8 cellular contexts compared by ENCODE assay signal in genomic region chr1:6614953-6615785, GRCh38. TPM values are rescaled to one million over a fixed set of nuclear protein-coding genes. Genes with fewer than 3 reads are reported as not detected.
DNase-seq lines count a peak whose midpoint lies in the region; ATAC-seq and TF ChIP-seq lines count a peak whose summit lies in the region.

No MANE protein-coding gene starts in this region.

- TF ChIP-seq POLR2A in erythroblast (IDR thresholded peaks at IDR 0.05; ENCODE audit: low read length) = no peak

- H3K27ac ChIP-seq in MM.1S (ENCODE audit: low read length) = no peak overlapping the region
- peak overlapping the region; percentile 95 to 99 for H3K27ac ChIP-seq in coronary artery
- peak overlapping the region; percentile 72 for H3K27ac ChIP-seq in naive thymus-derived CD4-positive, alpha-beta T cell (ENCODE audit: low read depth, low read length)

- no peaks in the 10 kb centered on the region for H3K27me3 ChIP-seq in BJ (ENCODE audit: control insufficient read depth, insufficient read depth, low read length)
- H3K27me3 ChIP-seq in MM.1S (replicated peaks; ENCODE audit: insufficient read depth, low read length) = no peaks in the 10 kb centered on the region
- no peaks in the 10 kb centered on the region for H3K27me3 ChIP-seq in naive thymus-derived CD4-positive, alpha-beta T cell (ENCODE audit: control insufficient read depth in 2 of 2, insufficient read depth in 2 of 2, low read length in 2 of 2)

- H2AFZ ChIP-seq in MM.1S (ENCODE audit: low read length) = no peak overlapping the region

- H3K4me3 Mint-ChIP-seq in naive thymus-derived CD4-positive, alpha-beta T cell = peak overlapping the region; percentile 57 to 93 (median 79)

- peaks cover 16 to 37% (median 25%) of the 10 kb centered on the region in 7 donors for H3K4me1 Mint-ChIP-seq in naive thymus-derived CD4-positive, alpha-beta T cell

- H3F3A ChIP-seq in MM.1S (ENCODE audit: insufficient read depth, low read length) = peaks cover 8% of the 10 kb centered on the region

- H3K9me3 Mint-ChIP-seq in naive thymus-derived CD4-positive, alpha-beta T cell = no peaks in the 10 kb centered on the region

- H3K4me3 ChIP-seq in BJ (ENCODE audit: low read depth, low read length) = peak overlapping the region; percentile 87
- H3K4me3 ChIP-seq in MM.1S (ENCODE audit: low read length) = peak overlapping the region; percentile 17; the same call in 1 of the 2 replicates
- peak overlapping the region; percentile 100 for H3K4me3 ChIP-seq in coronary artery
- H3K4me3 ChIP-seq in naive thymus-derived CD4-positive, alpha-beta T cell (ENCODE audit: low read length) = no peak overlapping the region

- H3K9me3 ChIP-seq in MM.1S (replicated peaks; ENCODE audit: insufficient read depth, low read length) = no peaks in the 10 kb centered on the region
- H3K9me3 ChIP-seq in naive thymus-derived CD4-positive, alpha-beta T cell (ENCODE audit: control insufficient read depth in 2 of 3, low read length in 3 of 3) = no peaks in the 10 kb centered on the region

- H3K9ac ChIP-seq in MM.1S (ENCODE audit: low read length) = no peak overlapping the region

- no peaks in the 10 kb centered on the region for H4K20me1 ChIP-seq in MM.1S (ENCODE audit: insufficient read depth, low read length)

- H3K36me3 ChIP-seq in BJ (ENCODE audit: control insufficient read depth, insufficient read depth, low read length) = peaks cover 13% of the 10 kb centered on the region
- H3K36me3 ChIP-seq in MM.1S (replicated peaks; ENCODE audit: insufficient read depth, low read length) = no peaks in the 10 kb centered on the region
- peaks cover 0 to 21% (median 0%) of the 10 kb centered on the region in 3 experiments for H3K36me3 ChIP-seq in naive thymus-derived CD4-positive, alpha-beta T cell (ENCODE audit: control insufficient read depth in 2 of 3, insufficient read depth in 3 of 3, low read length in 3 of 3)

- H3K79me2 ChIP-seq in MM.1S (ENCODE audit: low read length) = peaks cover 57% of the 10 kb centered on the region

- DNase-seq in BJ (ENCODE audit: low read depth) (no peak), MM.1S (no peak), coronary artery (ENCODE audit: low spot score) (no peak), kidney tubule cell (ENCODE audit: low spot score) (no peak), erythroblast (lab: John Stamatoyannopoulos, UW) (no peak), NCI-H1436 (lab: John Stamatoyannopoulos, UW) (no peak)
- peak in 2 of 9 donors; percentile 17 to 43 for DNase-seq in naive thymus-derived CD4-positive, alpha-beta T cell

- intact Hi-C loops in naive thymus-derived CD4-positive, alpha-beta T cell (cut with micrococcal nuclease) = no loop called here

- H3K4me1 ChIP-seq in MM.1S (ENCODE audit: low read length) = no peaks in the 10 kb centered on the region
- peaks cover 0 to 14% of the 10 kb centered on the region in 2 donors for H3K4me1 ChIP-seq in naive thymus-derived CD4-positive, alpha-beta T cell (ENCODE audit: control insufficient read depth in 2 of 2, insufficient read depth in 2 of 2, low read length in 2 of 2)

- TF ChIP-seq CTCF in BJ (IDR thresholded peaks at IDR 0.05; ENCODE audit: insufficient read depth, low read depth, low read length) (no peak), MM.1S (IDR thresholded peaks at IDR 0.05; ENCODE audit: low read length) (no peak), coronary artery (IDR thresholded peaks at IDR 0.05) (no peak)

- no peak for ATAC-seq in naive thymus-derived CD4-positive, alpha-beta T cell
- ATAC-seq in GM21825 (IDR thresholded peaks at IDR 0.05; ENCODE audit: unreplicated experiment) = no peak

- peaks cover 0 to 2% (median 0%) of the 10 kb centered on the region in 5 donors for H3K27me3 Mint-ChIP-seq in naive thymus-derived CD4-positive, alpha-beta T cell

- CTCF ChIA-PET in BJ (lab: Yijun Ruan, JAX) = interaction anchor here (0.9 kb wide), 1 partner anchor 36 kb away, joined by 3 read pairs; the partner anchor contains the start of gene ZBTB48
- CTCF ChIA-PET in naive thymus-derived CD4-positive, alpha-beta T cell (lab: Charles Lee) = interaction anchor here (0.9 to 1.6 kb wide), 2 partner anchors 35 to 40 kb away, joined by 4 to 5 read pairs; partner anchors contain the start of gene ZBTB48

- H3K4me2 ChIP-seq in MM.1S (ENCODE audit: low read depth, low read length) = peak overlapping the region; percentile 41; the same call in 1 of the 2 replicates

- no peaks in the 10 kb centered on the region for H3K9me2 ChIP-seq in MM.1S (replicated peaks; ENCODE audit: insufficient read depth, low read length)

- POLR2A ChIA-PET in BJ (lab: Charles Lee) = no interaction called here
- POLR2A ChIA-PET in naive thymus-derived CD4-positive, alpha-beta T cell (lab: Charles Lee) = interaction anchor here (0.6 to 14.2 kb wide), 5 partner anchors 9 to 124 kb away, joined by 3 to 246 read pairs (median 5); partner anchors contain the start of genes KLHL21, NOL9 and ZBTB48

- H3K36me3 Mint-ChIP-seq in naive thymus-derived CD4-positive, alpha-beta T cell = peaks cover 0 to 5% (median 2%) of the 10 kb centered on the region in 5 donors

- peak overlapping the region; percentile 3 to 93 (median 82) for H3K27ac Mint-ChIP-seq in naive thymus-derived CD4-positive, alpha-beta T cell

RNA-seq across cellular contexts. Expression of gene PHF13, which starts 1.6 kb away (rescaled TPM):
- polyA plus RNA-seq in BJ (2011; rRNA removed) = 7.9 and 9.4 TPM in 2 replicates
- polyA minus RNA-seq in BJ (2011; rRNA and poly(A)+ RNA removed) = 6.5 and 10.2 TPM in 2 replicates
- total RNA-seq in naive thymus-derived CD4-positive, alpha-beta T cell = 10 to 100 TPM in 3 of 5 experiments, 1 to 10 TPM in 2; 7.7 to 14.3 (median 12.2) TPM
- polyA plus RNA-seq in naive thymus-derived CD4-positive, alpha-beta T cell = 1 to 10 TPM; 4.4 to 6.3 TPM

RNA-seq across cellular contexts. Expression of gene THAP3, which starts 9.5 kb away (rescaled TPM):
- polyA plus RNA-seq in BJ (2011; rRNA removed) = 8.6 and 12.5 TPM in 2 replicates
- polyA minus RNA-seq in BJ (2011; rRNA and poly(A)+ RNA removed) = 5.8 and 13.6 TPM in 2 replicates
- 10 to 100 TPM; 14.1 to 30.5 (median 20.3) TPM for total RNA-seq in naive thymus-derived CD4-positive, alpha-beta T cell
- 10 to 100 TPM; 18.7 to 31.8 TPM for polyA plus RNA-seq in naive thymus-derived CD4-positive, alpha-beta T cell

RNA-seq across cellular contexts. Expression of gene KLHL21, which starts 12.5 kb away (rescaled TPM):
- polyA plus RNA-seq in BJ (2011; rRNA removed) = 8.5 and 19.2 TPM in 2 replicates
- polyA minus RNA-seq in BJ (2011; rRNA and poly(A)+ RNA removed) = 12.9 and 13.2 TPM in 2 replicates
- total RNA-seq in naive thymus-derived CD4-positive, alpha-beta T cell = 10 to 100 TPM; 25.2 to 58.1 (median 33.0) TPM
- polyA plus RNA-seq in naive thymus-derived CD4-positive, alpha-beta T cell = 10 to 100 TPM; 17.2 to 31.1 TPM

RNA-seq across cellular contexts. Expression of gene ZBTB48, which starts 35.4 kb away (rescaled TPM):
- 7.8 and 14.0 TPM in 2 replicates for polyA plus RNA-seq in BJ (2011; rRNA removed)
- 16.3 and 26.4 TPM in 2 replicates for polyA minus RNA-seq in BJ (2011; rRNA and poly(A)+ RNA removed)
- 10 to 100 TPM; 39.1 to 70.4 (median 62.2) TPM for total RNA-seq in naive thymus-derived CD4-positive, alpha-beta T cell
- 10 to 100 TPM; 18.5 to 27.9 TPM for polyA plus RNA-seq in naive thymus-derived CD4-positive, alpha-beta T cell
